In the genomic region with DNA sequence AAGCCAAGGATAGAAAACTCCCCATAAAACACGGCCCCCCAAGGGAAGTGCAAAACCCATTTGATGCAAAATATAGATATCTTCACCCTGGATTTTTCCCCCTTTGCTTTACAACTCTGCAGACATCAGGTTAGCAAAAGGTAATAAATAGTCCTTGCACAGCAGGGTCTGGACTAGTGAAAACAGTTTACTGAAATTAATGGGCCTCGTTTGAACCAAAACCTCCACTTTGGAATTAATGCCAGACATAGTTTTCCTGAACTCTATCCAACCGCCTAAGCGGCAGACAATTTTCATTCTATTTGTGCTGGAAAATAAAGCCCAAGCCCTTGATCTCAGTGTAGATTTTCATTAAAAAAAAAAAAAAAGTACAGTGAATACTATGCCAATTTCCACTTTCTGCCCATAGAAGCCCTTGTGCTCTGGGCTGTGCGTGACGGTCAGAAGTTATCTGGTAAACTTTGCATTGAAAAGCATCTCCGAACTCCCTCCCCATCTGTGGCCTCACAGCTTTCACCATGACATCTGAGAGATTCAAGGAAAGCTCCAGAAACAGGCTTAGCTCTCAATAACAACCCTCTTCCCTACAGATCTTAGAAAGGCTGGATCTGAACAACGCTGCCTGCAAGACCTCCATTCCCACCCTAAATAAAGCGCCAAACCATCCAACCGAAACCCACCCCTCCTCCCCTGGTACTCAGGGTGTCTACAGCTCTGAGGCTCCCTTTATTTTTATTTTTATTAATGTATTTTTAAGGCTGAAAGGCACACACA, we compare ENCODE assay signal across 8 cellular contexts. TPM values are rescaled to one million over a fixed set of nuclear protein-coding genes. Genes with fewer than 3 reads are reported as not detected.
DNase-seq lines count a peak whose midpoint lies in the region; ATAC-seq and TF ChIP-seq lines count a peak whose summit lies in the region.

No MANE protein-coding gene starts in this region.

- ATAC-seq in HG02642 (IDR thresholded peaks at IDR 0.05; ENCODE audit: poor library complexity, unreplicated experiment): peak; percentile 21

- TF ChIP-seq POLR2A in lower leg skin (IDR thresholded peaks at IDR 0.05): no peak

- DNase-seq in EH (ENCODE audit: low read depth) (peak; percentile 69), RWPE1 (ENCODE audit: low spot score) (no peak), epidermal melanocyte (ENCODE audit: insufficient read length, low spot score) (peak; percentile 64), osteoblast (ENCODE audit: insufficient read length, low spot score, missing footprints) (peak; percentile 84), lower leg skin (ENCODE audit: low spot score in 2 of 2) (no peak), OCI-M2 (lab: John Stamatoyannopoulos, UW; ENCODE audit: unreplicated experiment) (no peak), COLO668 (lab: John Stamatoyannopoulos, UW; ENCODE audit: unreplicated experiment) (no peak)

- H3K4me2 ChIP-seq in osteoblast (ENCODE audit: insufficient read depth, low read length): peak overlapping the region; percentile 87

- no peaks in the 10 kb centered on the region for H3K27me3 ChIP-seq in osteoblast (ENCODE audit: insufficient read depth, low read length)

- peak overlapping the region; percentile 6 for H2AFZ ChIP-seq in osteoblast (ENCODE audit: low read length)

- H3K27ac ChIP-seq in RWPE1: peak overlapping the region; percentile 97
- H3K27ac ChIP-seq in osteoblast (ENCODE audit: low read depth, low read length): peak overlapping the region; percentile 95

- TF ChIP-seq CTCF in RWPE1 (conservative IDR thresholded peaks at IDR 0.05; ENCODE audit: low read depth): no peak
- TF ChIP-seq CTCF in osteoblast (IDR thresholded peaks at IDR 0.05; ENCODE audit: extremely low read depth, low read depth, low read length): no peak
- TF ChIP-seq CTCF in lower leg skin (IDR thresholded peaks at IDR 0.05): no peak

- intact Hi-C loops in lower leg skin (cut with DNase I; ENCODE audit: low total_unique reads): no loop called here

- POLR2A ChIA-PET in RWPE1 (lab: Yijun Ruan, JAX; ENCODE audit: low non-redundant PET): interaction anchor here (0.7 kb wide), 1 partner anchor 14 kb away, joined by 3 read pairs; no protein-coding TSS in a partner anchor

- H3K9me3 ChIP-seq in osteoblast (ENCODE audit: low read depth, low read length): no peaks in the 10 kb centered on the region

- no peaks in the 10 kb centered on the region for H3K36me3 ChIP-seq in osteoblast (ENCODE audit: insufficient read depth, low read length)

- H4K20me1 ChIP-seq in osteoblast (ENCODE audit: insufficient read depth, low read length): no peaks in the 10 kb centered on the region

- WGBS in lower leg skin, 2 donors: 8% methylated on average over 10 of the region's 10 CpGs

- CTCF ChIA-PET in RWPE1 (lab: Yijun Ruan, JAX): interaction anchor here (0.6 to 1.9 kb wide), 3 partner anchors 16 to 126 kb away, joined by 3 to 11 read pairs (median 3); no protein-coding TSS in a partner anchor

- H3K4me3 ChIP-seq in osteoblast (ENCODE audit: insufficient read depth, low read length): peak overlapping the region; percentile 64
- H3K4me3 ChIP-seq in lower leg skin (ENCODE audit: low read depth, poor library complexity, severe bottlenecking): no peak overlapping the region

- H3K4me1 ChIP-seq in osteoblast (ENCODE audit: insufficient read depth, low read length): peaks cover 74% of the 10 kb centered on the region

- H3K79me2 ChIP-seq in osteoblast (ENCODE audit: insufficient read depth, low read length): no peaks in the 10 kb centered on the region

RNA-seq across cellular contexts. Expression of a gene that starts 11.0 kb away (rescaled TPM):
- 19.4 and 26.4 TPM in 2 replicates for total RNA-seq in osteoblast
- 100 to 1,000 TPM in 1 of 4 donors, 10 to 100 TPM in 3; 64.5 to 100 (median 94.0) TPM for total RNA-seq in lower leg skin

RNA-seq across cellular contexts. Expression of a gene that starts 58.6 kb away (rescaled TPM):
- 15.9 and 16.6 TPM in 2 replicates for total RNA-seq in osteoblast
- total RNA-seq in lower leg skin: 10 to 100 TPM; 36.6 to 60.0 (median 52.1) TPM

Comparison
In these comparisons a context has a peak if more than half of its experiments do, and no peak if none do; other contexts are left out.
1. DNase-seq: peak in EH (single experiment), epidermal melanocyte (single experiment) and osteoblast (single experiment); none in RWPE1 (single experiment), lower leg skin (0 of 2), OCI-M2 (single experiment) and COLO668 (single experiment).